Comparison of ENCODE assay signal across 20 cellular contexts in the genomic region with DNA sequence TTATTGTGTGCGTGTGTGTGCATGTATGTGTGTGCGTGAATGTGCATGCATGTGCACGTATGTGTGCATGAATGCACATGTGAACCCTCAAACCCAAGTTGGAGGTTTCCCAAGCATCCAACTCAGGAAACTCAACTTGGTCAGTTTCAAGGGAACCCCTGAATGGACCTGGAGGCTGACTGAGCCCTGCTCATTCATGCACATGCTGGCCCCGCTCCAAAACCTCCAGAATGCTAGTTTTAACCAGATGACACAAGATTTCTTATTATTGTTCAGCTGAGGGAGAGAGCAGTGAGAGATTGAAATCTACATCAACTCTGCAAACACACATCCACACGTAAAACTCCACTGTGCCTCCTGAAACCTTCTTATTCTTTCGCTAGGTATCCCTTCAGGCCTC.
DNase-seq lines count a peak whose midpoint lies in the region; ATAC-seq and TF ChIP-seq lines count a peak whose summit lies in the region.
"Had no signal": no experiment of that assay in that cellular context is flagged by ENCODE, and none has a peak within 500 bp of the region (broad histone marks: within the 10 kb centered on the region; RNA-seq: fewer than 3 reads in every experiment).

No MANE protein-coding gene starts in this region.

- peaks cover 48% of the 10 kb centered on the region for H3K4me1 Mint-ChIP-seq in brain
- H3K4me1 Mint-ChIP-seq: activated CD4-positive, alpha-beta T cell treated with anti-CD3 and anti-CD28 coated beads, Interleukin-2, amount 10 ng/mL, durations not matched to agents 7 days and 5 days had no signal

- H3K9me3 Mint-ChIP-seq in brain: no peaks in the 10 kb centered on the region
- H3K9me3 Mint-ChIP-seq: activated CD4-positive, alpha-beta T cell treated with anti-CD3 and anti-CD28 coated beads, Interleukin-2, amount 10 ng/mL, durations not matched to agents 7 days and 5 days; H9; stimulated activated naive CD8-positive, alpha-beta T cell treated with anti-CD3 and anti-CD28 coated beads, Interleukin-15, Interleukin-2, amounts not matched to agents 100 ng/mL and 50 ng/mL, for 24 hours had no signal

- peaks cover 7% of the 10 kb centered on the region for H3K27me3 Mint-ChIP-seq in brain
- H3K27me3 Mint-ChIP-seq: activated CD4-positive, alpha-beta T cell treated with anti-CD3 and anti-CD28 coated beads, Interleukin-2, amount 10 ng/mL, durations not matched to agents 7 days and 5 days; stimulated activated naive CD8-positive, alpha-beta T cell treated with anti-CD3 and anti-CD28 coated beads, Interleukin-15, Interleukin-2, amounts not matched to agents 100 ng/mL and 50 ng/mL, for 24 hours had no signal

- peak overlapping the region in 2 of 5 experiments; percentile 31 to 52 for H3K4me3 Mint-ChIP-seq in brain
- H3K4me3 Mint-ChIP-seq: activated CD4-positive, alpha-beta T cell treated with anti-CD3 and anti-CD28 coated beads, Interleukin-2, amount 10 ng/mL, durations not matched to agents 7 days and 5 days; H9; stimulated activated naive CD8-positive, alpha-beta T cell treated with anti-CD3 and anti-CD28 coated beads, Interleukin-15, Interleukin-2, amounts not matched to agents 100 ng/mL and 50 ng/mL, for 24 hours had no signal

- peak overlapping the region; percentile 80 to 98 (median 91) for H3K27ac Mint-ChIP-seq in brain
- H3K27ac Mint-ChIP-seq: activated CD4-positive, alpha-beta T cell treated with anti-CD3 and anti-CD28 coated beads, Interleukin-2, amount 10 ng/mL, durations not matched to agents 7 days and 5 days; stimulated activated naive CD8-positive, alpha-beta T cell treated with anti-CD3 and anti-CD28 coated beads, Interleukin-15, Interleukin-2, amounts not matched to agents 100 ng/mL and 50 ng/mL, for 24 hours had no signal

- no peaks in the 10 kb centered on the region for H3K36me3 Mint-ChIP-seq in brain

- no peak for ATAC-seq in GM21717 (IDR thresholded peaks at IDR 0.05; ENCODE audit: unreplicated experiment)
- no peak for ATAC-seq in GM21576 (IDR thresholded peaks at IDR 0.05; ENCODE audit: unreplicated experiment)
- no peak for ATAC-seq in left ventricle myocardium superior

- TF ChIP-seq CTCF in brain (conservative IDR thresholded peaks at IDR 0.05): no peak

- intact Hi-C loops in left ventricle myocardium superior (cut with micrococcal nuclease): no loop called here

- DNase-seq in DMS 273 treated with DMSO at 0.1 percent for 48 hours (lab: John Stamatoyannopoulos, UW) (peak; percentile 23), NCI-H2171 (lab: John Stamatoyannopoulos, UW) (peak; percentile 79), kidney tubule cell (ENCODE audit: low spot score) (peak; percentile 74), islet precursor cell (no peak), left ventricle myocardium superior (no peak)
- DNase-seq: activated CD4-positive, alpha-beta T cell treated with anti-CD3 and anti-CD28 coated beads, Interleukin-2, amount 10 ng/mL, durations not matched to agents 7 days and 5 days; AML-193; Caco-2; EL; H9; mammary epithelial cell; NCI-H2029 treated with DMSO at 0.1 percent for 48 hours; OCI-M1; SHP77; T-helper 1 cell; trophoblast cell had no signal

Comparison
In these comparisons a context has a peak if more than half of its experiments do, and no peak if none do; other contexts are left out.
1. DNase-seq: peak in DMS 273 treated with DMSO at 0.1 percent for 48 hours (single experiment), NCI-H2171 (single experiment) and kidney tubule cell (single experiment); none in islet precursor cell (single experiment) and left ventricle myocardium superior (single experiment).